23 cellular contexts compared by ENCODE assay signal in genomic region chr16:21033707-21034106, GRCh38.
DNase-seq lines count a peak whose midpoint lies in the region; ATAC-seq, FAIRE-seq and TF ChIP-seq lines count a peak whose summit lies in the region.
"Had no signal": no experiment of that assay in that cellular context is flagged by ENCODE, and none has a peak within 500 bp of the region (broad histone marks: within the 10 kb centered on the region; RNA-seq: fewer than 3 reads in every experiment).

No MANE protein-coding gene starts in this region.

- no peaks in the 10 kb centered on the region for H3K79me2 ChIP-seq in GM23248 (ENCODE audit: insufficient read depth)

- DNase-seq in Ammon's horn (ENCODE audit: low spot score) (peak; percentile 39), GM23248 (peak; percentile 17), WERI-Rb-1 (peak; percentile 23), NCI-H2107 treated with DMSO at 0.1 percent for 48 hours (lab: John Stamatoyannopoulos, UW; ENCODE audit: unreplicated experiment) (no peak), lower leg skin (ENCODE audit: low spot score in 2 of 2) (no peak)
- DNase-seq: activated CD4-positive, alpha-beta memory T cell treated with anti-CD3 and anti-CD28 coated beads for 36 hours; activated naive CD4-positive, alpha-beta T cell; AML-193; COR-L47; effector memory CD4-positive, alpha-beta T cell; NCI-H187; NCI-H524; ovary; SIG-M5; stimulated activated CD4-positive, alpha-beta T cell treated with anti-CD3 and anti-CD28 coated beads, Interleukin-4, amount 100 ng/mL, for 24 hours; upper lobe of left lung had no signal

- no peak overlapping the region for H3K4me2 ChIP-seq in GM23248 (ENCODE audit: unreplicated experiment)

- H3K4me3 ChIP-seq in GM23248 (no peak overlapping the region), WERI-Rb-1 (ENCODE audit: low read depth, low read length) (no peak overlapping the region), lower leg skin (ENCODE audit: low read depth, poor library complexity, severe bottlenecking) (no peak overlapping the region)
- H3K4me3 ChIP-seq: esophagus muscularis mucosa, HAP-1, ovary, upper lobe of left lung had no signal

- H3K27me3 ChIP-seq in GM23248 (replicated peaks; ENCODE audit: insufficient read depth) (0 out of 2 replicates have a peak, but pooled peaks cover 5% of the 10 kb centered on the region), WERI-Rb-1 (ENCODE audit: insufficient read depth, low read depth, severe bottlenecking) (no peaks in the 10 kb centered on the region)
- H3K27me3 ChIP-seq: esophagus muscularis mucosa, ovary, upper lobe of left lung had no signal

- in situ Hi-C loops in GM23248 (cut with MboI): no loop called here

- no peak for TF ChIP-seq CTCF in WERI-Rb-1 (IDR thresholded peaks at IDR 0.05; ENCODE audit: low read depth, low read length)
- no peak for TF ChIP-seq CTCF in lower leg skin (IDR thresholded peaks at IDR 0.05)

- H3K9me3 ChIP-seq in GM23248 (ENCODE audit: low read depth): no peaks in the 10 kb centered on the region
- no peaks in the 10 kb centered on the region for H3K9me3 ChIP-seq in WERI-Rb-1 (ENCODE audit: severe bottlenecking)
- H3K9me3 ChIP-seq: esophagus muscularis mucosa, HAP-1, ovary, upper lobe of left lung had no signal

- H3F3A ChIP-seq in GM23248 (ENCODE audit: insufficient read depth): no peaks in the 10 kb centered on the region

- H3K27ac ChIP-seq in GM23248 (no peak overlapping the region), WERI-Rb-1 (no peak overlapping the region)
- H3K27ac ChIP-seq: esophagus muscularis mucosa, ovary, upper lobe of left lung, VCaP had no signal

- no peaks in the 10 kb centered on the region for H4K20me1 ChIP-seq in GM23248 (ENCODE audit: insufficient read depth)

- 39 to 40% methylated on average over 10 of the region's 10 CpGs for WGBS in GM23248 (ENCODE audit: low coverage in 1 of 2, low lambda C conversion rate in 2 of 2, missing lambda C conversion rate in 2 of 2), 2 experiments
- 36 to 49% methylated on average over 10 of the region's 10 CpGs for WGBS in lower leg skin, 2 donors

- ATAC-seq in GM18858 (IDR thresholded peaks at IDR 0.05; ENCODE audit: unreplicated experiment) (no peak), GM19467 (IDR thresholded peaks at IDR 0.05; ENCODE audit: unreplicated experiment) (no peak)

- no peak overlapping the region for H2AFZ ChIP-seq in GM23248

- intact Hi-C loops in lower leg skin (cut with DNase I; ENCODE audit: low total_unique reads): no loop called here

- no peak for TF ChIP-seq POLR2A in lower leg skin (IDR thresholded peaks at IDR 0.05)

- H3K4me1 ChIP-seq in GM23248 (ENCODE audit: insufficient read depth): no peaks in the 10 kb centered on the region
- H3K4me1 ChIP-seq: esophagus muscularis mucosa, HAP-1, upper lobe of left lung had no signal

- H3K9ac ChIP-seq in GM23248: no peak overlapping the region

- H3K36me3 ChIP-seq in GM23248 (ENCODE audit: low read depth) (no peaks in the 10 kb centered on the region), WERI-Rb-1 (no peaks in the 10 kb centered on the region)
- H3K36me3 ChIP-seq: esophagus muscularis mucosa, HAP-1, ovary, upper lobe of left lung had no signal

- H3K9me2 ChIP-seq in GM23248 (ENCODE audit: insufficient read depth): no peaks in the 10 kb centered on the region

- FAIRE-seq in islet of Langerhans (lab: Jason Lieb, UNC): peak; percentile 45
- FAIRE-seq: G401.6 had no signal

Comparison
In these comparisons a context has a peak if more than half of its experiments do, and no peak if none do; other contexts are left out.
1. DNase-seq: peak in Ammon's horn (single experiment), GM23248 (single experiment) and WERI-Rb-1 (single experiment); none in NCI-H2107 treated with DMSO at 0.1 percent for 48 hours (single experiment) and lower leg skin (0 of 2).